In the genomic region with DNA sequence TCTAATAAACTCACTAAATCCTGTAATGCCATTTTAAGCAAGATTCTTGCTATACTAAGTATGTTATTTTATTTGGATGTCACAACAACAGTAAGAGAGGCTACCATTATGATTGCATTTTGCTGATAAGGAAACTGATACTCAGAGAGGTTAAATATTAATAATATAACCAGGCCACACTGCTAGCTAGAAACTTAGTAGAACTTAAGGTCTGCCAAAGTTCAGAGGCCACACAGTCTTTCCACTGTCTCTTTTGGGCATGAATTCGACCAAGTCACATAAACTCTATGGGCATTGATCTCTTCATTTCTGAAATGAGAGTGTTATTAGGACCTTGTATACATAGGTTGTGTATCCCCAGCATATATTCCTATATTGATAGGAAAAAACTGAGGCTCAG, we compare ENCODE assay signal across 3 cellular contexts.
TF ChIP-seq lines count a peak whose summit lies in the region.

No MANE protein-coding gene starts in this region.

TF ChIP-seq in liver, 16 proteins besides CTCF, POLR2A, EP300 and RAD21:
- TF ChIP-seq ATF3 (IDR thresholded peaks at IDR 0.05) (no peak), NR2F2 (IDR thresholded peaks at IDR 0.05) (peak; percentile 35), YY1 (IDR thresholded peaks at IDR 0.05) (no peak), JUND (IDR thresholded peaks at IDR 0.05) (peak; percentile 21 to 33), HNF4A (conservative IDR thresholded peaks at IDR 0.05) (peak; percentile 66 to 70), RXRA (IDR thresholded peaks at IDR 0.05) (peak; percentile 74 to 79), SP1 (IDR thresholded peaks at IDR 0.05) (peak; percentile 55)

TF ChIP-seq in HepG2, 621 proteins besides CTCF, POLR2A, EP300 and RAD21:
- no peak for TF ChIP-seq RBAK (CRISPR knock-in tag; IDR thresholded peaks at IDR 0.05)
- TF ChIP-seq ATF1 (CRISPR knock-in tag; IDR thresholded peaks at IDR 0.05) = no peak
- TF ChIP-seq ATRX (CRISPR knock-in tag; IDR thresholded peaks at IDR 0.05; ENCODE audit: borderline replicate concordance) = no peak
- TF ChIP-seq ZNF577 (CRISPR knock-in tag; IDR thresholded peaks at IDR 0.05; ENCODE audit: borderline replicate concordance, low read depth) = no peak
- TF ChIP-seq MZF1 (CRISPR knock-in tag; IDR thresholded peaks at IDR 0.05; ENCODE audit: borderline replicate concordance) = no peak
- no peak for TF ChIP-seq PRPF4 (IDR thresholded peaks at IDR 0.05; ENCODE audit: low read depth, low read length, poor library complexity, severe bottlenecking)
- no peak for TF ChIP-seq GTF2F1 (IDR thresholded peaks at IDR 0.05; ENCODE audit: low read length)
- TF ChIP-seq, protein P1, sequence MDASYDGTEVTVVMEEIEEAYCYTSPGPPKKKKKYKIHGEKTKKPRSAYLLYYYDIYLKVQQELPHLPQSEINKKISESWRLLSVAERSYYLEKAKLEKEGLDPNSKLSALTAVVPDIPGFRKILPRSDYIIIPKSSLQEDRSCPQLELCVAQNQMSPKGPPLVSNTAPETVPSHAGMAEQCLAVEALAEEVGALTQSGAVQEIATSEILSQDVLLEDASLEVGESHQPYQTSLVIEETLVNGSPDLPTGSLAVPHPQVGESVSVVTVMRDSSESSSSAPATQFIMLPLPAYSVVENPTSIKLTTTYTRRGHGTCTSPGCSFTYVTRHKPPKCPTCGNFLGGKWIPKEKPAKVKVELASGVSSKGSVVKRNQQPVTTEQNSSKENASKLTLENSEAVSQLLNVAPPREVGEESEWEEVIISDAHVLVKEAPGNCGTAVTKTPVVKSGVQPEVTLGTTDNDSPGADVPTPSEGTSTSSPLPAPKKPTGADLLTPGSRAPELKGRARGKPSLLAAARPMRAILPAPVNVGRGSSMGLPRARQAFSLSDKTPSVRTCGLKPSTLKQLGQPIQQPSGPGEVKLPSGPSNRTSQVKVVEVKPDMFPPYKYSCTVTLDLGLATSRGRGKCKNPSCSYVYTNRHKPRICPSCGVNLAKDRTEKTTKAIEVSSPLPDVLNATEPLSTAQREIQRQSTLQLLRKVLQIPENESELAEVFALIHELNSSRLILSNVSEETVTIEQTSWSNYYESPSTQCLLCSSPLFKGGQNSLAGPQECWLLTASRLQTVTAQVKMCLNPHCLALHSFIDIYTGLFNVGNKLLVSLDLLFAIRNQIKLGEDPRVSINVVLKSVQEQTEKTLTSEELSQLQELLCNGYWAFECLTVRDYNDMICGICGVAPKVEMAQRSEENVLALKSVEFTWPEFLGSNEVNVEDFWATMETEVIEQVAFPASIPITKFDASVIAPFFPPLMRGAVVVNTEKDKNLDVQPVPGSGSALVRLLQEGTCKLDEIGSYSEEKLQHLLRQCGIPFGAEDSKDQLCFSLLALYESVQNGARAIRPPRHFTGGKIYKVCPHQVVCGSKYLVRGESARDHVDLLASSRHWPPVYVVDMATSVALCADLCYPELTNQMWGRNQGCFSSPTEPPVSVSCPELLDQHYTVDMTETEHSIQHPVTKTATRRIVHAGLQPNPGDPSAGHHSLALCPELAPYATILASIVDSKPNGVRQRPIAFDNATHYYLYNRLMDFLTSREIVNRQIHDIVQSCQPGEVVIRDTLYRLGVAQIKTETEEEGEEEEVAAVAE (CRISPR knock-in tag; IDR thresholded peaks at IDR 0.05; ENCODE audit: borderline replicate concordance) = no peak
- no peak for TF ChIP-seq NFE2L1 (CRISPR knock-in tag; IDR thresholded peaks at IDR 0.05; ENCODE audit: borderline replicate concordance)
- TF ChIP-seq NFATC3 (CRISPR knock-in tag; IDR thresholded peaks at IDR 0.05) = no peak
- TF ChIP-seq GATA4 (IDR thresholded peaks at IDR 0.05; ENCODE audit: borderline replicate concordance, low read depth) = no peak
- TF ChIP-seq FIP1L1 (IDR thresholded peaks at IDR 0.05; ENCODE audit: borderline replicate concordance, insufficient read depth, low read depth, low read length) = no peak
- TF ChIP-seq TCF7L2 (IDR thresholded peaks at IDR 0.05; ENCODE audit: low read depth, low read length) = no peak
- TF ChIP-seq, protein P2, sequence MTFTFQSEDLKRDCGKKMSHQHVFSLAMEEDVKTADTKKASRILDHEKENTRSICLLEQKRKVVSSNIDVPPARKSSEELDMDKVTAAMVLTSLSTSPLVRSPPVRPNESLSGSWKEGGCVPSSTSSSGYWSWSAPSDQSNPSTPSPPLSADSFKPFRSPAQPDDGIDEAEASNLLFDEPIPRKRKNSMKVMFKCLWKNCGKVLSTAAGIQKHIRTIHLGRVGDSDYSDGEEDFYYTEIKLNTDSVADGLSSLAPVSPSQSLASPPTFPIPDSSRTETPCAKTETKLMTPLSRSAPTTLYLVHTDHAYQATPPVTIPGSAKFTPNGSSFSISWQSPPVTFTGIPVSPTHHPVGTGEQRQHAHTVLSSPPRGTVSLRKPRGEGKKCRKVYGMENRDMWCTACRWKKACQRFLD (CRISPR knock-in tag; IDR thresholded peaks at IDR 0.05; ENCODE audit: borderline replicate concordance) = no peak
- no peak for TF ChIP-seq ZNF12 (CRISPR knock-in tag; IDR thresholded peaks at IDR 0.05)

TF ChIP-seq in GM12878, 131 proteins besides CTCF, POLR2A, EP300 and RAD21:
- TF ChIP-seq NFXL1 (IDR thresholded peaks at IDR 0.05; ENCODE audit: borderline replicate concordance) (no peak), TCF7 (IDR thresholded peaks at IDR 0.05; ENCODE audit: borderline replicate concordance) (no peak), IKZF2 (IDR thresholded peaks at IDR 0.05) (no peak), CEBPB (IDR thresholded peaks at IDR 0.05; ENCODE audit: borderline replicate concordance in 1 of 2, low read depth in 2 of 2, low read length in 2 of 2) (no peak), NFYA (IDR thresholded peaks at IDR 0.05; ENCODE audit: borderline replicate concordance, low read depth, low read length) (no peak), ZNF217 (IDR thresholded peaks at IDR 0.05) (no peak), ZNF622 (IDR thresholded peaks at IDR 0.05) (no peak), SMARCA5 (IDR thresholded peaks at IDR 0.05) (no peak), BRCA1 (IDR thresholded peaks at IDR 0.05; ENCODE audit: low read depth, low read length) (no peak), CHD1 (IDR thresholded peaks at IDR 0.05; ENCODE audit: low read depth, low read length) (no peak), ZNF592 (IDR thresholded peaks at IDR 0.05) (no peak), RAD51 (IDR thresholded peaks at IDR 0.05) (no peak), HDAC2 (IDR thresholded peaks at IDR 0.05) (no peak)
- TF ChIP-seq, protein P3, sequence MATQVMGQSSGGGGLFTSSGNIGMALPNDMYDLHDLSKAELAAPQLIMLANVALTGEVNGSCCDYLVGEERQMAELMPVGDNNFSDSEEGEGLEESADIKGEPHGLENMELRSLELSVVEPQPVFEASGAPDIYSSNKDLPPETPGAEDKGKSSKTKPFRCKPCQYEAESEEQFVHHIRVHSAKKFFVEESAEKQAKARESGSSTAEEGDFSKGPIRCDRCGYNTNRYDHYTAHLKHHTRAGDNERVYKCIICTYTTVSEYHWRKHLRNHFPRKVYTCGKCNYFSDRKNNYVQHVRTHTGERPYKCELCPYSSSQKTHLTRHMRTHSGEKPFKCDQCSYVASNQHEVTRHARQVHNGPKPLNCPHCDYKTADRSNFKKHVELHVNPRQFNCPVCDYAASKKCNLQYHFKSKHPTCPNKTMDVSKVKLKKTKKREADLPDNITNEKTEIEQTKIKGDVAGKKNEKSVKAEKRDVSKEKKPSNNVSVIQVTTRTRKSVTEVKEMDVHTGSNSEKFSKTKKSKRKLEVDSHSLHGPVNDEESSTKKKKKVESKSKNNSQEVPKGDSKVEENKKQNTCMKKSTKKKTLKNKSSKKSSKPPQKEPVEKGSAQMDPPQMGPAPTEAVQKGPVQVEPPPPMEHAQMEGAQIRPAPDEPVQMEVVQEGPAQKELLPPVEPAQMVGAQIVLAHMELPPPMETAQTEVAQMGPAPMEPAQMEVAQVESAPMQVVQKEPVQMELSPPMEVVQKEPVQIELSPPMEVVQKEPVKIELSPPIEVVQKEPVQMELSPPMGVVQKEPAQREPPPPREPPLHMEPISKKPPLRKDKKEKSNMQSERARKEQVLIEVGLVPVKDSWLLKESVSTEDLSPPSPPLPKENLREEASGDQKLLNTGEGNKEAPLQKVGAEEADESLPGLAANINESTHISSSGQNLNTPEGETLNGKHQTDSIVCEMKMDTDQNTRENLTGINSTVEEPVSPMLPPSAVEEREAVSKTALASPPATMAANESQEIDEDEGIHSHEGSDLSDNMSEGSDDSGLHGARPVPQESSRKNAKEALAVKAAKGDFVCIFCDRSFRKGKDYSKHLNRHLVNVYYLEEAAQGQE (IDR thresholded peaks at IDR 0.05; ENCODE audit: low read depth, low read length) = no peak
TF ChIP-seq in GM12878: peak in this region for 0.
